19 cellular contexts compared by ENCODE assay signal in genomic region chr13:97333983-97334382, GRCh38.
DNase-seq lines count a peak whose midpoint lies in the region; ATAC-seq, FAIRE-seq and TF ChIP-seq lines count a peak whose summit lies in the region.
"Had no signal": no experiment of that assay in that cellular context is flagged by ENCODE, and none has a peak within 500 bp of the region (broad histone marks: within the 10 kb centered on the region; RNA-seq: fewer than 3 reads in every experiment).

No MANE protein-coding gene starts in this region.

- H3K27me3 Mint-ChIP-seq in memory B cell = no peaks in the 10 kb centered on the region
- H3K27me3 Mint-ChIP-seq in naive thymus-derived CD8-positive, alpha-beta T cell = no peaks in the 10 kb centered on the region

- H2BK12ac ChIP-seq in mesenchymal stem cell (ENCODE audit: low read length in 2 of 2) = no peak overlapping the region

- H2AFZ ChIP-seq in mammary epithelial cell (ENCODE audit: low read depth, low read length) (no peak overlapping the region), endothelial cell of umbilical vein (ENCODE audit: low read depth, low read length) (no peak overlapping the region), mesenchymal stem cell (ENCODE audit: low read depth, low read length) (no peak overlapping the region)

- H3K4me1 ChIP-seq in breast epithelium (peaks cover 0 to 12% of the 10 kb centered on the region in 2 donors), mammary epithelial cell (ENCODE audit: insufficient read depth, low read length) (no peaks in the 10 kb centered on the region), endothelial cell of umbilical vein (ENCODE audit: control insufficient read depth, extremely low read depth, insufficient read depth, low read length) (peaks cover 19% of the 10 kb centered on the region), mesenchymal stem cell (ENCODE audit: control insufficient read depth, insufficient read depth, low read depth, low read length) (peaks cover 5% of the 10 kb centered on the region)

- H3K9me3 ChIP-seq in breast epithelium (no peaks in the 10 kb centered on the region), mammary epithelial cell (replicated peaks; ENCODE audit: insufficient read depth, low read length) (no peaks in the 10 kb centered on the region), endothelial cell of umbilical vein (replicated peaks; ENCODE audit: control insufficient read depth, insufficient read depth, low read length) (no peaks in the 10 kb centered on the region), mesenchymal stem cell (ENCODE audit: control insufficient read depth, low read length) (no peaks in the 10 kb centered on the region)

- in situ Hi-C loops in mammary epithelial cell (cut with MboI; ENCODE audit: low sequenced_read_pairs in 2 of 2) = loop anchor here in 1 of 2 donors (25.0 kb wide), 1 partner anchor 122 kb away; the partner anchor contains the start of gene MBNL2

- intact Hi-C loops in breast epithelium (cut with DNase I; ENCODE audit: low total_unique reads) = no loop called here
- intact Hi-C loops in mammary epithelial cell (cut with micrococcal nuclease) = no loop called here
- intact Hi-C loops in endothelial cell of umbilical vein (cut with micrococcal nuclease) = loop anchor here (2.0 kb wide), 1 partner anchor 75 kb away; no protein-coding TSS in a partner anchor

- no peak for TF ChIP-seq CTCF in breast epithelium (IDR thresholded peaks at IDR 0.05)
- TF ChIP-seq CTCF in mammary epithelial cell (conservative IDR thresholded peaks at IDR 0.05 in 1 of 2, IDR thresholded peaks at IDR 0.05 in 1 of 2; ENCODE audit: extremely low read depth in 1 of 2, insufficient read depth in 1 of 2, low read depth in 1 of 2, low read length in 2 of 2) = no peak
- peak in 1 of 2 donors; percentile 2 for TF ChIP-seq CTCF in endothelial cell of umbilical vein (IDR thresholded peaks at IDR 0.05; ENCODE audit: extremely low read depth in 1 of 2, insufficient read depth in 1 of 2, low read depth in 1 of 2, low read length in 2 of 2)

- ATAC-seq in memory B cell (ENCODE audit: low read depth) = no peak
- no peak for ATAC-seq in naive thymus-derived CD8-positive, alpha-beta T cell
- ATAC-seq: CD8-positive, alpha-beta T cell; Right ventricle myocardium inferior had no signal

- WGBS in mammary epithelial cell (ENCODE audit: low coverage, missing lambda C conversion rate) = 92% methylated on average over 6 of the region's 6 CpGs
- 97% methylated on average over 3 of the region's 6 CpGs for WGBS in mesenchymal stem cell

- dilution Hi-C loops in mammary epithelial cell (cut with HindIII; ENCODE audit: low sequenced_read_pairs) (no loop called here), endothelial cell of umbilical vein (cut with MboI; ENCODE audit: extremely low pct_ligation_motif_present, low sequenced_read_pairs) (no loop called here)

- no peak overlapping the region for H3K18ac ChIP-seq in mesenchymal stem cell (ENCODE audit: low read depth in 1 of 2, low read length in 2 of 2)

- H3K79me1 ChIP-seq in mesenchymal stem cell (replicated peaks; ENCODE audit: low read length, poor library complexity, severe bottlenecking) = peaks cover 39% of the 10 kb centered on the region

- CTCF ChIA-PET in mammary epithelial cell (lab: Charles Lee; ENCODE audit: low non-redundant PET) (interaction anchor here (0.6 kb wide), 1 partner anchor 76 kb away, joined by 4 read pairs; no protein-coding TSS in a partner anchor), endothelial cell of umbilical vein (lab: Charles Lee) (interaction anchor here (1.2 to 2.7 kb wide), 8 partner anchors 8 to 224 kb away, joined by 3 to 10 read pairs (median 4); no protein-coding TSS in a partner anchor)

- no peak overlapping the region for H4K8ac ChIP-seq in mesenchymal stem cell (ENCODE audit: low read length)

- H3K4me2 ChIP-seq in mammary epithelial cell (ENCODE audit: insufficient read depth, low read depth, low read length) = no peak overlapping the region
- H3K4me2 ChIP-seq in endothelial cell of umbilical vein (ENCODE audit: insufficient read depth, low read length) = no peak overlapping the region
- H3K4me2 ChIP-seq in mesenchymal stem cell (ENCODE audit: low read length, poor library complexity, severe bottlenecking) = no peak overlapping the region

- H3K4ac ChIP-seq in mesenchymal stem cell (ENCODE audit: low read depth in 1 of 2, low read length in 2 of 2) = no peak overlapping the region

- no peak overlapping the region for H3K14ac ChIP-seq in mesenchymal stem cell (ENCODE audit: low read length in 2 of 2)

- no peak overlapping the region for H4K91ac ChIP-seq in mesenchymal stem cell (ENCODE audit: low read length)

- no TSS peak for BruUV-seq in mammary epithelial cell (replicated peaks; lab: Mats Ljungman, UMichigan)
- no TSS peak for BruUV-seq in endothelial cell of umbilical vein (replicated peaks; lab: Mats Ljungman, UMichigan)

- peaks cover 10% of the 10 kb centered on the region for H3K79me2 ChIP-seq in mammary epithelial cell (ENCODE audit: insufficient read depth, low read length)
- peaks cover 26% of the 10 kb centered on the region for H3K79me2 ChIP-seq in endothelial cell of umbilical vein (ENCODE audit: control insufficient read depth, insufficient read depth, low read length)

- H3K27ac Mint-ChIP-seq in memory B cell = peak overlapping the region; percentile 43
- H3K27ac Mint-ChIP-seq in naive thymus-derived CD8-positive, alpha-beta T cell = no peak overlapping the region

- no peak overlapping the region for H3K4me3 Mint-ChIP-seq in memory B cell
- no peak overlapping the region for H3K4me3 Mint-ChIP-seq in naive thymus-derived CD8-positive, alpha-beta T cell
- H3K4me3 Mint-ChIP-seq: CD8-positive, alpha-beta T cell had no signal

- TF ChIP-seq POLR2A in breast epithelium (IDR thresholded peaks at IDR 0.05) (no peak), endothelial cell of umbilical vein (IDR thresholded peaks at IDR 0.05; ENCODE audit: low read depth, low read length) (no peak)

- DNase-seq in breast epithelium (ENCODE audit: low spot score in 2 of 2) (no peak), mammary epithelial cell (no peak), endothelial cell of umbilical vein (ENCODE audit: low read depth, low spot score) (peak; percentile 43), memory B cell (ENCODE audit: low spot score in 2 of 2) (no peak), mesenchymal stem cell (no peak), hippocampal formation (lab: John Stamatoyannopoulos, UW) (no peak)
- DNase-seq in activated effector memory CD4-positive, alpha-beta T cell treated with anti-CD3 and anti-CD28 coated beads, Interleukin-2, amount 50 U/mL, for 16 hours = no peak
- no peak for DNase-seq in naive thymus-derived CD8-positive, alpha-beta T cell
- DNase-seq: AML-193; C1 segment of cervical spinal cord; CD8-positive, alpha-beta T cell; Kasumi-1; NCI-H1694; NCI-H2081 treated with DMSO at 0.1 percent for 48 hours; NCI-H446 treated with DMSO at 0.1 percent for 48 hours; NCI-H526 treated with DMSO at 0.1 percent for 48 hours; OCI-M1 had no signal

- no peak overlapping the region for H2BK120ac ChIP-seq in mesenchymal stem cell (ENCODE audit: low read depth, low read length)

- no peaks in the 10 kb centered on the region for H3K36me3 ChIP-seq in breast epithelium
- H3K36me3 ChIP-seq in mammary epithelial cell (ENCODE audit: insufficient read depth, low read length) = no peaks in the 10 kb centered on the region
- H3K36me3 ChIP-seq in endothelial cell of umbilical vein (ENCODE audit: control insufficient read depth in 2 of 2, extremely low read depth in 1 of 2, insufficient read depth in 2 of 2, low read length in 2 of 2) = peaks cover 5 to 9% of the 10 kb centered on the region in 2 experiments
- peaks cover 17 to 19% of the 10 kb centered on the region in 2 experiments for H3K36me3 ChIP-seq in mesenchymal stem cell (ENCODE audit: control insufficient read depth in 1 of 2, insufficient read depth in 2 of 2, low read depth in 1 of 2, low read length in 2 of 2)

- no peak for FAIRE-seq in endothelial cell of umbilical vein (lab: Jason Lieb, UNC)
- FAIRE-seq: GM12892 had no signal

- H3K4me3 ChIP-seq in breast epithelium (no peak overlapping the region), mammary epithelial cell (replicated peaks in 1 of 3; ENCODE audit: insufficient read depth in 1 of 3, low read depth in 2 of 3, low read length in 3 of 3) (no peak overlapping the region), endothelial cell of umbilical vein (replicated peaks in 1 of 3; ENCODE audit: insufficient read depth in 1 of 3, low read depth in 1 of 3, low read length in 3 of 3) (no peak overlapping the region), mesenchymal stem cell (ENCODE audit: insufficient read depth in 1 of 2, low read depth in 1 of 2, low read length in 2 of 2) (no peak overlapping the region)

- H3K27me3 ChIP-seq in breast epithelium = no peaks in the 10 kb centered on the region
- no peaks in the 10 kb centered on the region for H3K27me3 ChIP-seq in mammary epithelial cell (ENCODE audit: insufficient read depth, low read length)
- H3K27me3 ChIP-seq in endothelial cell of umbilical vein (ENCODE audit: control insufficient read depth in 2 of 2, insufficient read depth in 2 of 2, low read length in 2 of 2) = no peaks in the 10 kb centered on the region
- no peaks in the 10 kb centered on the region for H3K27me3 ChIP-seq in mesenchymal stem cell (ENCODE audit: control insufficient read depth in 1 of 2, insufficient read depth in 1 of 2, low read length in 2 of 2)

- peaks cover 9% of the 10 kb centered on the region for H3K4me1 Mint-ChIP-seq in memory B cell
- peaks cover 0 to 20% (median 13%) of the 10 kb centered on the region in 4 donors for H3K4me1 Mint-ChIP-seq in naive thymus-derived CD8-positive, alpha-beta T cell

- POLR2A ChIA-PET in endothelial cell of umbilical vein (lab: Charles Lee) = no interaction called here
- POLR2A ChIA-PET in naive thymus-derived CD8-positive, alpha-beta T cell (lab: Charles Lee) = no interaction called here

- H3K9ac ChIP-seq in mammary epithelial cell (ENCODE audit: insufficient read depth, low read length) (no peak overlapping the region), endothelial cell of umbilical vein (replicated peaks; ENCODE audit: extremely low read depth, insufficient read depth, low read length) (no peak overlapping the region), mesenchymal stem cell (ENCODE audit: low read length) (no peak overlapping the region)

- H3K9me1 ChIP-seq in endothelial cell of umbilical vein (replicated peaks; ENCODE audit: control insufficient read depth, extremely low read depth, insufficient read depth, low read length) = no peaks in the 10 kb centered on the region

- peaks cover 13% of the 10 kb centered on the region for H3K36me3 Mint-ChIP-seq in memory B cell
- peaks cover 0 to 22% (median 10%) of the 10 kb centered on the region in 3 donors for H3K36me3 Mint-ChIP-seq in naive thymus-derived CD8-positive, alpha-beta T cell

- H2AK5ac ChIP-seq in mesenchymal stem cell (ENCODE audit: low read length, severe bottlenecking) = no peak overlapping the region

- H3K9me3 Mint-ChIP-seq in memory B cell = no peaks in the 10 kb centered on the region
- peaks cover 0 to 2% (median 0%) of the 10 kb centered on the region in 9 donors for H3K9me3 Mint-ChIP-seq in naive thymus-derived CD8-positive, alpha-beta T cell
- H3K9me3 Mint-ChIP-seq: CD8-positive, alpha-beta T cell had no signal

- H2BK15ac ChIP-seq in mesenchymal stem cell (ENCODE audit: low read depth, poor library complexity, severe bottlenecking) = no peak overlapping the region

- H3K27ac ChIP-seq in breast epithelium = peak overlapping the region; percentile 2 to 75
- no peak overlapping the region for H3K27ac ChIP-seq in mammary epithelial cell (ENCODE audit: insufficient read depth, low read depth, low read length)
- no peak overlapping the region for H3K27ac ChIP-seq in endothelial cell of umbilical vein (ENCODE audit: insufficient read depth, low read depth, low read length)
- no peak overlapping the region for H3K27ac ChIP-seq in mesenchymal stem cell (ENCODE audit: low read length, poor library complexity, severe bottlenecking)

- H2BK5ac ChIP-seq in mesenchymal stem cell (ENCODE audit: low read depth, low read length, poor library complexity, severe bottlenecking) = no peak overlapping the region

- H3K23ac ChIP-seq in mesenchymal stem cell (ENCODE audit: low read length in 2 of 2) = no peak overlapping the region

- H4K20me1 ChIP-seq in mammary epithelial cell (ENCODE audit: insufficient read depth, low read length) (no peaks in the 10 kb centered on the region), endothelial cell of umbilical vein (replicated peaks; ENCODE audit: control insufficient read depth, extremely low read depth, insufficient read depth, low read length) (no peaks in the 10 kb centered on the region)

Comparison
In these comparisons a context has a peak if more than half of its experiments do, and no peak if none do; other contexts are left out.
1. H3K27ac ChIP-seq: peak in breast epithelium (2 of 2); none in mammary epithelial cell (single experiment), endothelial cell of umbilical vein (single experiment) and mesenchymal stem cell (single experiment).